ENCODE assay signal across 8 cellular contexts in the genomic region with DNA sequence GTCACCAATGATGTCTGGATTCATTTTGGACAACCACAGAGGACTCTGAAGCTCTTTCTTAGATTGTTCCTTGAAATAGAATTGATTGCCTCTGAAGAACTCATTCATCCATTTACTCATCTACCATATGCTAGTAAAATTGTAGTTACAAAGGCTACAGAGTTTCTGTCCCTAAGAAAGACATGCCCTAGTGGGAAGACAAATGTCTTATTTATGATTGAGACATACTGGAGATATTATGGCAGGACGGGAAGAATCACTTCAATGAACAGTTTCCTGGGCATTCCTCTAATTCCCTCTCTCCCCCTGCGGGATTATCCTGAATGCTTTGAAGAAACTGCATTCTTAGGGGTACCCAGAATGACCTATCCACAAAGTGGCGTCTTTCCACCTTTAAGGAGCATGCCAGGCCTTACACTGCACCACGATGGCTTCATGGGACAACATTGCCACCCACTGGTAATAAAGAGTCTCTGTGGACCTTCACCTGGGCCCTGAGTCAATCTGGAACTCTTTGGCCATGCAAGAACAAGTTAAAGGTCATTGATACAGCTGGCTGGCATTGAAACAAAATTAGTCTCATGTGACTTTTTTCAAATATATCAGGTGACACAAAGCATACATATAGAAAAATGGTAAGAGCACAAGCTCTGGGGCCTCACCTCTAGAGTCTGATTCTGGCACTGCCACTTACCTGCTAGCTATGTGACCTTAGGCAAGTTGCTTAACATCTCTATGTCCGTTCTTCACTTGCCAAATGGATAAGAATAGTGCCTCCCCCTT. TPM values are rescaled to one million over a fixed set of nuclear protein-coding genes. Genes with fewer than 3 reads are reported as not detected.
DNase-seq lines count a peak whose midpoint lies in the region; FAIRE-seq and TF ChIP-seq lines count a peak whose summit lies in the region.

No MANE protein-coding gene starts in this region.

- no peaks in the 10 kb centered on the region for H3K79me2 ChIP-seq in trophoblast cell (ENCODE audit: control insufficient read depth, insufficient read depth, low read length, poor library complexity)

- H3K23ac ChIP-seq in trophoblast cell (ENCODE audit: low read length): no peak overlapping the region

- no peak overlapping the region for H3K18ac ChIP-seq in trophoblast cell (ENCODE audit: low read length)

- POLR2A ChIA-PET in GM10248 (lab: Yijun Ruan, JAX): no interaction called here

- H3K9me3 ChIP-seq in SJSA1 (replicated peaks) (no peaks in the 10 kb centered on the region), trophoblast cell (ENCODE audit: insufficient read depth, low read depth, low read length) (no peaks in the 10 kb centered on the region)

- FAIRE-seq in H54 (lab: Jason Lieb, UNC): peak; percentile 81

- H4K91ac ChIP-seq in trophoblast cell (ENCODE audit: low read depth, low read length): no peak overlapping the region

- H2BK12ac ChIP-seq in trophoblast cell (ENCODE audit: low read length): no peak overlapping the region

- H2BK5ac ChIP-seq in trophoblast cell (ENCODE audit: low read depth, low read length, poor library complexity): no peak overlapping the region

- H2AK5ac ChIP-seq in trophoblast cell (ENCODE audit: low read length): no peak overlapping the region

- no peak overlapping the region for H3K4me3 ChIP-seq in SJSA1
- no peak overlapping the region for H3K4me3 ChIP-seq in trophoblast cell (ENCODE audit: low read depth, low read length)

- 0 out of 2 replicates have a peak, but pooled peaks cover 4% of the 10 kb centered on the region for H3K4me1 ChIP-seq in SJSA1 (replicated peaks)
- no peaks in the 10 kb centered on the region for H3K4me1 ChIP-seq in trophoblast cell (ENCODE audit: control insufficient read depth in 1 of 2, insufficient read depth in 2 of 2, low read length in 2 of 2)

- no CpG with 5 or more reads among the region's 5 CpGs for WGBS in trophoblast cell (ENCODE audit: extremely low coverage, insufficient coverage, insufficient read length)

- H2BK120ac ChIP-seq in trophoblast cell (ENCODE audit: insufficient read depth, low read length, poor library complexity): no peak overlapping the region

- H3K4ac ChIP-seq in trophoblast cell (ENCODE audit: low read depth, low read length): no peak overlapping the region

- CTCF ChIA-PET in GM10248 (lab: Yijun Ruan, JAX): interaction anchor here (0.6 to 3.4 kb wide), 32 partner anchors 10 to 1029 kb away, joined by 3 to 65 read pairs (median 4); a partner anchor contains a TSS

- H4K8ac ChIP-seq in trophoblast cell (ENCODE audit: low read depth, low read length): no peak overlapping the region

- H3K36me3 ChIP-seq in SJSA1 (no peaks in the 10 kb centered on the region), trophoblast cell (ENCODE audit: control insufficient read depth in 1 of 2, insufficient read depth in 2 of 2, low read length in 2 of 2) (no peaks in the 10 kb centered on the region)

- no peak overlapping the region for H4K12ac ChIP-seq in trophoblast cell (ENCODE audit: low read depth, low read length)

- DNase-seq in GM10248 (ENCODE audit: extremely low spot score) (peak; percentile 73), H54 (ENCODE audit: insufficient read length, low spot score) (peak; percentile 27), SJSA1 (ENCODE audit: low read depth in 1 of 2, low spot score in 2 of 2) (peak; percentile 66 to 68), foreskin melanocyte (peak; percentile 52), trophoblast cell (peak; percentile 73 to 83), mesenteric fat pad (ENCODE audit: low spot score) (no peak)
- DNase-seq in activated effector memory CD4-positive, alpha-beta T cell treated with anti-CD3 and anti-CD28 coated beads, Interleukin-2, amount 50 U/mL, for 16 hours: peak; percentile 76

- H3K14ac ChIP-seq in trophoblast cell (ENCODE audit: low read length): no peak overlapping the region

- H3K27me3 ChIP-seq in SJSA1 (replicated peaks) (no peaks in the 10 kb centered on the region), trophoblast cell (ENCODE audit: insufficient read depth, low read length) (no peaks in the 10 kb centered on the region)

- H3K79me1 ChIP-seq in trophoblast cell (ENCODE audit: low read length): no peaks in the 10 kb centered on the region

- H2AFZ ChIP-seq in trophoblast cell (ENCODE audit: insufficient read depth, low read length, poor library complexity): no peak overlapping the region

- H3K9ac ChIP-seq in trophoblast cell (ENCODE audit: low read length): no peak overlapping the region

- H3K27ac ChIP-seq in SJSA1 (no peak overlapping the region), trophoblast cell (ENCODE audit: low read depth, low read length) (no peak overlapping the region)

- no peak for TF ChIP-seq POLR2A in H54 (IDR thresholded peaks at IDR 0.05; ENCODE audit: low read depth, low read length)

- TF ChIP-seq CTCF in GM10248 (IDR thresholded peaks at IDR 0.05; ENCODE audit: control extremely low read depth, extremely low read depth, low read depth, missing control alignments) (peak; percentile 54), LNCAP (IDR thresholded peaks at IDR 0.05) (peak; percentile 80)

- H3K4me2 ChIP-seq in trophoblast cell (ENCODE audit: low read length): no peak overlapping the region

RNA-seq across cellular contexts. Expression of a gene that starts 32.1 kb away (rescaled TPM):
- not detected in 2 replicates for total RNA-seq in SJSA1 (2014; rRNA removed; shearing (Covaris generic))
- 0.89 and 1.0 TPM in 2 replicates for polyA plus RNA-seq in trophoblast cell (2013)
- total RNA-seq in mesenteric fat pad: not detected
